Comparison of ENCODE assay signal across 14 cellular contexts in genomic region chr5:93791520-93791972, GRCh38. TPM values are rescaled to one million over a fixed set of nuclear protein-coding genes. Genes with fewer than 3 reads are reported as not detected.
DNase-seq lines count a peak whose midpoint lies in the region; ATAC-seq and TF ChIP-seq lines count a peak whose summit lies in the region.
"Had no signal": no experiment of that assay in that cellular context is flagged by ENCODE, and none has a peak within 500 bp of the region (broad histone marks: within the 10 kb centered on the region; RNA-seq: fewer than 3 reads in every experiment).

No MANE protein-coding gene starts in this region.

- H2AFZ ChIP-seq in HCT116 (ENCODE audit: low read depth, low read length, poor library complexity, severe bottlenecking), result no peak overlapping the region
- no peak overlapping the region for H2AFZ ChIP-seq in mesenchymal stem cell (ENCODE audit: low read depth, low read length)

- no peak overlapping the region for H2BK5ac ChIP-seq in mesenchymal stem cell (ENCODE audit: low read depth, low read length, poor library complexity, severe bottlenecking)

- peak; percentile 17; the same call in 1 of the 2 replicates for TF ChIP-seq RAD21 in HCT116 (IDR thresholded peaks at IDR 0.05; ENCODE audit: low read depth)

- no peaks in the 10 kb centered on the region for H3K9me2 ChIP-seq in HCT116 (ENCODE audit: insufficient read depth)

- POLR2A ChIA-PET in HCT116 (lab: Charles Lee), result no interaction called here

- H3K27ac ChIP-seq in HCT116 (ENCODE audit: low read depth, low read length) (no peak overlapping the region), WERI-Rb-1 (no peak overlapping the region), mesenchymal stem cell (ENCODE audit: low read length, poor library complexity, severe bottlenecking) (no peak overlapping the region)
- H3K27ac ChIP-seq: left ventricle myocardium inferior had no signal

- H3K14ac ChIP-seq in mesenchymal stem cell (ENCODE audit: low read length in 2 of 2), result no peak overlapping the region

- CTCF ChIA-PET in HCT116 (lab: Charles Lee), result interaction anchor here (1.4 to 3.7 kb wide), 3 partner anchors 9 to 184 kb away, joined by 4 to 16 read pairs (median 5); no protein-coding TSS in a partner anchor

- peak overlapping the region in 1 of 2 experiments; percentile 19 for H3K18ac ChIP-seq in mesenchymal stem cell (ENCODE audit: low read depth in 1 of 2, low read length in 2 of 2)

- no peaks in the 10 kb centered on the region for H3K79me2 ChIP-seq in HCT116 (ENCODE audit: insufficient read depth, low read length)

- H3K27me3 ChIP-seq in HCT116 (ENCODE audit: insufficient read depth, low read length), result no peaks in the 10 kb centered on the region
- no peaks in the 10 kb centered on the region for H3K27me3 ChIP-seq in WERI-Rb-1 (ENCODE audit: insufficient read depth, low read depth, severe bottlenecking)
- no peaks in the 10 kb centered on the region for H3K27me3 ChIP-seq in mesenchymal stem cell (ENCODE audit: control insufficient read depth in 1 of 2, insufficient read depth in 1 of 2, low read length in 2 of 2)

- H3K27me3 Mint-ChIP-seq in activated naive CD8-positive, alpha-beta T cell treated with anti-CD3 and anti-CD28 coated beads, Interleukin-2, amount 50 U/mL, for 24 hours, result no peaks in the 10 kb centered on the region
- H3K27me3 Mint-ChIP-seq: CD8-positive, alpha-beta memory T cell had no signal

- RAD21 ChIA-PET in HCT116 (lab: Charles Lee; ENCODE audit: low non-redundant PET in 1 of 2, low total read pairs in 2 of 2, uncharacterized antibody in 2 of 2, unreplicated experiment in 2 of 2), result no interaction called here

- no peaks in the 10 kb centered on the region for H3K4me1 Mint-ChIP-seq in activated naive CD8-positive, alpha-beta T cell treated with anti-CD3 and anti-CD28 coated beads, Interleukin-2, amount 50 U/mL, for 24 hours
- H3K4me1 Mint-ChIP-seq: CD8-positive, alpha-beta memory T cell had no signal

- H3K4me3 ChIP-seq in HCT116 (replicated peaks in 1 of 2; ENCODE audit: low read depth in 1 of 2, low read length in 2 of 2) (no peak overlapping the region), WERI-Rb-1 (ENCODE audit: low read depth, low read length) (no peak overlapping the region), mesenchymal stem cell (ENCODE audit: insufficient read depth in 1 of 2, low read depth in 1 of 2, low read length in 2 of 2) (no peak overlapping the region)
- H3K4me3 ChIP-seq: left ventricle myocardium inferior had no signal

- ATAC-seq in HCT116, result no peak
- no peak for ATAC-seq in activated naive CD8-positive, alpha-beta T cell treated with anti-CD3 and anti-CD28 coated beads, Interleukin-2, amount 50 U/mL, for 24 hours
- ATAC-seq: stimulated activated naive CD8-positive, alpha-beta T cell treated with anti-CD3 and anti-CD28 coated beads, Interleukin-15, Interleukin-2, amounts not matched to agents 100 U/mL and 50 U/mL, for 24 hours had no signal

- no TSS peak for BruUV-seq in HCT116 (replicated peaks; lab: Mats Ljungman, UMichigan)

- no peaks in the 10 kb centered on the region for H4K20me1 ChIP-seq in HCT116 (ENCODE audit: insufficient read depth)

- no peak overlapping the region for H2BK120ac ChIP-seq in mesenchymal stem cell (ENCODE audit: low read depth, low read length)

- H2BK12ac ChIP-seq in mesenchymal stem cell (ENCODE audit: low read length in 2 of 2), result no peak overlapping the region

- no peak overlapping the region for H4K91ac ChIP-seq in mesenchymal stem cell (ENCODE audit: low read length)

- H3K4me1 ChIP-seq in HCT116 (ENCODE audit: control insufficient read depth in 1 of 2, insufficient read depth in 2 of 2, low read length in 2 of 2) (peaks cover 20 to 22% of the 10 kb centered on the region in 2 experiments), mesenchymal stem cell (ENCODE audit: control insufficient read depth, insufficient read depth, low read depth, low read length) (peaks cover 3% of the 10 kb centered on the region)
- H3K4me1 ChIP-seq: left ventricle myocardium inferior had no signal

- no peak overlapping the region for H2AK5ac ChIP-seq in mesenchymal stem cell (ENCODE audit: low read length, severe bottlenecking)

- H4K8ac ChIP-seq in mesenchymal stem cell (ENCODE audit: low read length), result no peak overlapping the region

- TF ChIP-seq CTCF in HCT116 (IDR thresholded peaks at IDR 0.05 in 2 of 3, conservative IDR thresholded peaks at IDR 0.05 in 1 of 3; ENCODE audit: borderline replicate concordance in 1 of 3, insufficient read depth in 1 of 3, low read depth in 2 of 3, low read length in 2 of 3) (no peak), WERI-Rb-1 (IDR thresholded peaks at IDR 0.05; ENCODE audit: low read depth, low read length) (no peak)

- no peak overlapping the region for H3K4me3 Mint-ChIP-seq in activated naive CD8-positive, alpha-beta T cell treated with anti-CD3 and anti-CD28 coated beads, Interleukin-2, amount 50 U/mL, for 24 hours
- H3K4me3 Mint-ChIP-seq: CD8-positive, alpha-beta memory T cell; T-helper 1 cell treated with Interleukin-12 subunit alpha and Interleukin-12 subunit beta and Interleukin-4 antibody, amounts not matched to agents 30 μg/mL and 1 μg/mL, for 36 hours had no signal

- intact Hi-C loops in HCT116 (cut with micrococcal nuclease), result no loop called here

- H3K9me3 Mint-ChIP-seq in activated naive CD8-positive, alpha-beta T cell treated with anti-CD3 and anti-CD28 coated beads, Interleukin-2, amount 50 U/mL, for 24 hours, result no peaks in the 10 kb centered on the region
- H3K9me3 Mint-ChIP-seq: CD8-positive, alpha-beta memory T cell; T-helper 1 cell treated with Interleukin-12 subunit alpha and Interleukin-12 subunit beta and Interleukin-4 antibody, amounts not matched to agents 30 μg/mL and 1 μg/mL, for 36 hours had no signal

- 34% methylated on average over 2 of the region's 3 CpGs for WGBS in mesenchymal stem cell

- H3K36me3 ChIP-seq in HCT116 (ENCODE audit: control insufficient read depth in 1 of 2, insufficient read depth in 2 of 2, low read length in 2 of 2), result no peaks in the 10 kb centered on the region
- H3K36me3 ChIP-seq in WERI-Rb-1, result no peaks in the 10 kb centered on the region
- peaks cover 5 to 6% of the 10 kb centered on the region in 2 experiments for H3K36me3 ChIP-seq in mesenchymal stem cell (ENCODE audit: control insufficient read depth in 1 of 2, insufficient read depth in 2 of 2, low read depth in 1 of 2, low read length in 2 of 2)

- no peak overlapping the region for H3K23ac ChIP-seq in mesenchymal stem cell (ENCODE audit: low read length in 2 of 2)

- no peak overlapping the region for H3K4me2 ChIP-seq in HCT116 (ENCODE audit: low read length)
- H3K4me2 ChIP-seq in mesenchymal stem cell (ENCODE audit: low read length, poor library complexity, severe bottlenecking), result no peak overlapping the region

- H2BK15ac ChIP-seq in mesenchymal stem cell (ENCODE audit: low read depth, poor library complexity, severe bottlenecking), result no peak overlapping the region

- H3K27ac Mint-ChIP-seq in activated naive CD8-positive, alpha-beta T cell treated with anti-CD3 and anti-CD28 coated beads, Interleukin-2, amount 50 U/mL, for 24 hours, result no peak overlapping the region
- H3K27ac Mint-ChIP-seq: CD8-positive, alpha-beta memory T cell; T-helper 1 cell treated with Interleukin-12 subunit alpha and Interleukin-12 subunit beta and Interleukin-4 antibody, amounts not matched to agents 30 μg/mL and 1 μg/mL, for 36 hours had no signal

- H3K9ac ChIP-seq in HCT116 (ENCODE audit: low read length), result no peak overlapping the region
- no peak overlapping the region for H3K9ac ChIP-seq in mesenchymal stem cell (ENCODE audit: low read length)

- peaks cover 14% of the 10 kb centered on the region for H3K36me3 Mint-ChIP-seq in activated naive CD8-positive, alpha-beta T cell treated with anti-CD3 and anti-CD28 coated beads, Interleukin-2, amount 50 U/mL, for 24 hours (ENCODE audit: low read depth)

- TF ChIP-seq POLR2A in HCT116 (IDR thresholded peaks at IDR 0.05; ENCODE audit: borderline replicate concordance, extremely low read depth, insufficient read depth, insufficient read length), result no peak

- no peak for DNase-seq in HCT116 (ENCODE audit: low read depth, low spot score)
- peak; percentile 31 for DNase-seq in NCI-H2227 treated with DMSO at 0.1 percent for 48 hours (lab: John Stamatoyannopoulos, UW)
- peak; percentile 10 for DNase-seq in WERI-Rb-1
- peak; percentile 37 for DNase-seq in mesenchymal stem cell
- no peak for DNase-seq in SW 1271 (lab: John Stamatoyannopoulos, UW)
- DNase-seq in activated naive CD8-positive, alpha-beta T cell treated with anti-CD3 and anti-CD28 coated beads, Interleukin-2, amount 50 U/mL, for 24 hours, result no peak
- no peak for DNase-seq in foreskin melanocyte
- DNase-seq: CD8-positive, alpha-beta memory T cell; glutamatergic neuron; left ventricle myocardium inferior; NCI-H345; nucleus accumbens; stimulated activated naive CD8-positive, alpha-beta T cell treated with anti-CD3 and anti-CD28 coated beads, Interleukin-15, Interleukin-2, amounts not matched to agents 100 U/mL and 50 U/mL, for 24 hours had no signal

- H3K9me3 ChIP-seq in HCT116 (ENCODE audit: control insufficient read depth in 1 of 2, insufficient read depth in 1 of 2, low read depth in 1 of 2, low read length in 2 of 2) (no peaks in the 10 kb centered on the region), WERI-Rb-1 (ENCODE audit: severe bottlenecking) (no peaks in the 10 kb centered on the region), mesenchymal stem cell (ENCODE audit: control insufficient read depth, low read length) (no peaks in the 10 kb centered on the region)
- H3K9me3 ChIP-seq: left ventricle myocardium inferior had no signal

- no peak overlapping the region for H3K4ac ChIP-seq in mesenchymal stem cell (ENCODE audit: low read depth in 1 of 2, low read length in 2 of 2)

- no peaks in the 10 kb centered on the region for H3K79me1 ChIP-seq in mesenchymal stem cell (replicated peaks; ENCODE audit: low read length, poor library complexity, severe bottlenecking)

RNA-seq across cellular contexts. Expression of gene POU5F2, which starts 50.1 kb away (rescaled TPM):
- 0.44 TPM for total RNA-seq in HCT116 (2021; ENCODE audit: unreplicated experiment)
- under 0.01 and 0.01 TPM in 2 replicates for polyA plus RNA-seq in HCT116 (2012)
- not detected for polyA plus RNA-seq in mesenchymal stem cell (2013, experiment 1 of 2)
- under 0.01 TPM for polyA plus RNA-seq in mesenchymal stem cell (2013, experiment 2 of 2)

Comparison
In these comparisons a context has a peak if more than half of its experiments do, and no peak if none do; other contexts are left out.
1. DNase-seq: peak in NCI-H2227 treated with DMSO at 0.1 percent for 48 hours (single experiment), WERI-Rb-1 (single experiment) and mesenchymal stem cell (single experiment); none in HCT116 (single experiment), SW 1271 (0 of 2), activated naive CD8-positive, alpha-beta T cell treated with anti-CD3 and anti-CD28 coated beads, Interleukin-2, amount 50 U/mL, for 24 hours (single experiment) and foreskin melanocyte (single experiment).